ENCODE assay signal across 10 cellular contexts in the genomic region with DNA sequence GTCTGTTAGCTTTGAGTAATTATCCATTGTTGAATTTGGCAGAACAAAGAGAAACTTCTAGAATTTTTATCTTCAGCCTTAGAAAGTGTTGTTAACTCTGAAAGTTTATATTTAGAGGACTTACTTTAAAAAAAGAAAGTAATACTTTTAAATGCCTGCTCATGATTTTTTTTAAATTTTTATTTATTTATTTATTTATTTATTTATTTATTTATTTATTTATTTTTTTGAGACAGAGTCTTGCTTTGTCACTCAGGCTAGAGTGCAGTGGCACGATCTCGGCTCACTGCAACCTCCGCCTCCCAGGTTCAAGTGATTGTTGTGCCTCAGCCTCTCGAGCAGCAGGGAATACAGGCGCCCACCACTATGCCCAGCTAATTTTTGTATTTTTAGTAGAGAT. TPM values are rescaled to one million over a fixed set of nuclear protein-coding genes. Genes with fewer than 3 reads are reported as not detected.
"Had no signal": no experiment of that assay in that cellular context is flagged by ENCODE, and none has a peak within 500 bp of the region (broad histone marks: within the 10 kb centered on the region; RNA-seq: fewer than 3 reads in every experiment).

No MANE protein-coding gene starts in this region.

RNA-seq across cellular contexts. Expression of a gene that starts 54.8 kb away (rescaled TPM):
- total RNA-seq: activated CD4-positive, alpha-beta T cell treated with anti-CD3 and anti-CD28 coated beads for 36 hours; activated CD4-positive, alpha-beta T cell treated with anti-CD3 and anti-CD28 coated beads, Interleukin-2, amount 10 ng/mL, durations not matched to agents 24 days and 14 days; activated CD8-positive, alpha-beta memory T cell treated with anti-CD3 and anti-CD28 coated beads for 36 hours; activated CD8-positive, alpha-beta memory T cell treated with anti-CD3 and anti-CD28 coated beads, Interleukin-2, amount 10 ng/mL, durations not matched to agents 7 days and 5 days; activated CD8-positive, alpha-beta T cell treated with anti-CD3 and anti-CD28 coated beads, Interleukin-2, amount 10 ng/mL, durations not matched to agents 7 days and 5 days; activated naive CD4-positive, alpha-beta T cell treated with anti-CD3 and anti-CD28 coated beads for 36 hours; activated naive CD8-positive, alpha-beta T cell treated with anti-CD3 and anti-CD28 coated beads for 36 hours; activated T-helper 1 cell treated with anti-CD3 and anti-CD28 coated beads, Interleukin-12 subunit alpha, Interleukin-12 subunit beta, Interleukin-2, Interleukin-4 antibody, amounts not matched to agents 30 ng/mL and 10 ng/mL and 1 ng/mL, durations not matched to agents 14 hours and 24 hours and 36 hours; activated T-helper 2 cell treated with anti-CD3 and anti-CD28 coated beads, Interferon-gamma antibody, Interleukin-2, Interleukin-4, amounts not matched to agents 10 μg/mL and 5 μg/mL and 100 μg/mL, durations not matched to agents 14 hours and 24 hours and 36 hours; T-helper 2 cell treated with Interferon-gamma antibody and Interleukin-4, amounts not matched to agents 100 ng/mL and 5 ng/mL, for 36 hours had no signal
